In genomic region chr14:92787554-92787953, GRCh38 we compare ENCODE assay signal across 23 cellular contexts.
"Had no signal": no experiment of that assay in that cellular context is flagged by ENCODE, and none has a peak within 500 bp of the region (broad histone marks: within the 10 kb centered on the region; RNA-seq: fewer than 3 reads in every experiment).

No MANE protein-coding gene starts in this region.

- H3K4me3 Mint-ChIP-seq: activated CD4-positive, alpha-beta T cell treated with anti-CD3 and anti-CD28 coated beads, Interleukin-2, amount 10 ng/mL, durations not matched to agents 24 days and 14 days; activated CD8-positive, alpha-beta T cell treated with anti-CD3 and anti-CD28 coated beads for 36 hours; activated naive CD4-positive, alpha-beta T cell treated with anti-CD3 and anti-CD28 coated beads for 36 hours; activated naive CD4-positive, alpha-beta T cell treated with anti-CD3 and anti-CD28 coated beads, Interleukin-2, amount 50 U/mL, for 24 hours; activated naive CD8-positive, alpha-beta T cell treated with anti-CD3 and anti-CD28 coated beads, Interleukin-2, amount 10 ng/mL, durations not matched to agents 7 days and 5 days; activated T-cell treated with anti-CD3 and anti-CD28 coated beads, Interleukin-2, amount 50 U/mL, for 4 hours; effector memory CD8-positive, alpha-beta T cell had no signal

- H3K36me3 ChIP-seq: esophagus squamous epithelium, gastroesophageal sphincter, heart right ventricle had no signal

- H3K4me1 ChIP-seq: gastroesophageal sphincter had no signal

- ATAC-seq: activated CD8-positive, alpha-beta T cell treated with anti-CD3 and anti-CD28 coated beads for 36 hours; body of pancreas; effector memory CD8-positive, alpha-beta T cell; gastroesophageal sphincter; heart right ventricle had no signal

- H3K27ac Mint-ChIP-seq: activated CD4-positive, alpha-beta T cell treated with anti-CD3 and anti-CD28 coated beads, Interleukin-2, amount 10 ng/mL, durations not matched to agents 24 days and 14 days; activated CD8-positive, alpha-beta T cell treated with anti-CD3 and anti-CD28 coated beads for 36 hours; activated naive CD4-positive, alpha-beta T cell treated with anti-CD3 and anti-CD28 coated beads for 36 hours; activated naive CD4-positive, alpha-beta T cell treated with anti-CD3 and anti-CD28 coated beads, Interleukin-2, amount 50 U/mL, for 24 hours; activated naive CD8-positive, alpha-beta T cell treated with anti-CD3 and anti-CD28 coated beads, Interleukin-2, amount 10 ng/mL, durations not matched to agents 7 days and 5 days; activated T-helper 2 cell treated with anti-CD3 and anti-CD28 coated beads, Interferon-gamma antibody, Interleukin-2, Interleukin-4, amounts not matched to agents 10 μg/mL and 5 μg/mL and 100 μg/mL, durations not matched to agents 14 hours and 24 hours and 36 hours; effector memory CD8-positive, alpha-beta T cell had no signal

- H3K79me2 ChIP-seq: hepatocyte had no signal

- H3K27ac ChIP-seq: body of pancreas, esophagus squamous epithelium, gastroesophageal sphincter, heart right ventricle, hepatocyte had no signal

- H3K27me3 ChIP-seq: body of pancreas, esophagus squamous epithelium, gastroesophageal sphincter, heart right ventricle, hepatocyte had no signal

- H2AFZ ChIP-seq: hepatocyte had no signal

- H3K4me2 ChIP-seq: hepatocyte had no signal

- H3K4me3 ChIP-seq: body of pancreas, esophagus squamous epithelium, gastroesophageal sphincter, heart right ventricle, hepatocyte had no signal

- H3K27me3 Mint-ChIP-seq: activated CD8-positive, alpha-beta T cell treated with anti-CD3 and anti-CD28 coated beads for 36 hours; activated naive CD4-positive, alpha-beta T cell treated with anti-CD3 and anti-CD28 coated beads, Interleukin-2, amount 50 U/mL, for 24 hours; effector memory CD8-positive, alpha-beta T cell had no signal

- DNase-seq: activated CD4-positive, alpha-beta T cell treated with anti-CD3 and anti-CD28 coated beads, Interleukin-2, amount 10 ng/mL, durations not matched to agents 24 days and 14 days; activated CD8-positive, alpha-beta memory T cell treated with anti-CD3 and anti-CD28 coated beads for 24 hours; activated CD8-positive, alpha-beta T cell treated with anti-CD3 and anti-CD28 coated beads for 36 hours; activated effector memory CD4-positive, alpha-beta T cell treated with anti-CD3 and anti-CD28 coated beads, Interleukin-2, amount 50 U/mL, for 16 hours; activated naive CD4-positive, alpha-beta T cell treated with anti-CD3 and anti-CD28 coated beads for 36 hours; activated naive CD8-positive, alpha-beta T cell treated with anti-CD3 and anti-CD28 coated beads, Interleukin-2, amount 10 ng/mL, durations not matched to agents 7 days and 5 days; activated T-cell treated with anti-CD3 and anti-CD28 coated beads, Interleukin-2, amount 50 U/mL, for 4 hours; amniotic stem cell; anterior cingulate cortex; body of pancreas; caudate nucleus; cortex of kidney; dermis blood vessel endothelial cell; effector CD4-positive, alpha-beta T cell; effector memory CD8-positive, alpha-beta T cell; esophagus squamous epithelium; foreskin melanocyte; heart right ventricle; T-helper 2 cell had no signal
